Comparison of ENCODE assay signal across 8 cellular contexts in genomic region chr14:60248697-60249314, GRCh38. TPM values are rescaled to one million over a fixed set of nuclear protein-coding genes. Genes with fewer than 3 reads are reported as not detected.
DNase-seq lines count a peak whose midpoint lies in the region; ATAC-seq and TF ChIP-seq lines count a peak whose summit lies in the region.

TSS of gene PPM1A (plus strand) at chr14:60249221. CDS start at chr14:60282704, 33,483 bp downstream.

- peak; percentile 89 for TF ChIP-seq POLR2A in breast epithelium (IDR thresholded peaks at IDR 0.05)

- H3K36me3 ChIP-seq in WERI-Rb-1: peaks cover 10% of the 10 kb centered on the region
- no peaks in the 10 kb centered on the region for H3K36me3 ChIP-seq in breast epithelium
- no peaks in the 10 kb centered on the region for H3K36me3 ChIP-seq in iPS-20b (ENCODE audit: insufficient read depth, low read depth, low read length)

- in situ Hi-C loops in ACHN (cut with HindIII; ENCODE audit: low pct_ligation_motif_present, low pct_unique_long_range_greater_than_20kb, low sequenced_read_pairs): no loop called here

- TF ChIP-seq CTCF in WERI-Rb-1 (IDR thresholded peaks at IDR 0.05; ENCODE audit: low read depth, low read length) (no peak), breast epithelium (IDR thresholded peaks at IDR 0.05) (peak in 1 of 3 donors; percentile 6)

- H3K9me3 ChIP-seq in WERI-Rb-1 (ENCODE audit: severe bottlenecking) (no peaks in the 10 kb centered on the region), breast epithelium (no peaks in the 10 kb centered on the region), iPS-20b (ENCODE audit: insufficient read depth, low read depth, low read length) (no peaks in the 10 kb centered on the region)

- H3K4me3 ChIP-seq in WERI-Rb-1 (ENCODE audit: low read depth, low read length) (peak within 1 kb of the TSS; percentile 91), breast epithelium (peak within 1 kb of the TSS; percentile 89 to 94 (median 89)), iPS-20b (ENCODE audit: low read length) (peak within 1 kb of the TSS; percentile 89), skin epidermis (peak within 1 kb of the TSS; percentile 61 to 96 (median 91))

- peak within 1 kb of the TSS; percentile 94 for H3K9ac ChIP-seq in iPS-20b (ENCODE audit: low read depth, low read length)

- H3K27ac ChIP-seq in WERI-Rb-1: peak within 1 kb of the TSS; percentile 99
- peak within 1 kb of the TSS; percentile 100 for H3K27ac ChIP-seq in breast epithelium
- H3K27ac ChIP-seq in iPS-20b (ENCODE audit: low read length): peak within 1 kb of the TSS; percentile 95
- peak within 1 kb of the TSS; percentile 94 to 100 (median 99) for H3K27ac ChIP-seq in skin epidermis

- DNase-seq in ACHN (peak; percentile 92), NCI-H2227 (lab: John Stamatoyannopoulos, UW; ENCODE audit: unreplicated experiment) (peak; percentile 95), WERI-Rb-1 (peak; percentile 95), breast epithelium (ENCODE audit: low spot score in 2 of 2) (peak; percentile 94 to 96)

- no peaks in the 10 kb centered on the region for H3K4me1 ChIP-seq in breast epithelium
- peaks cover 35% of the 10 kb centered on the region for H3K4me1 ChIP-seq in iPS-20b (ENCODE audit: insufficient read depth, low read length)

- H3K27me3 ChIP-seq in WERI-Rb-1 (ENCODE audit: insufficient read depth, low read depth, severe bottlenecking) (no peaks in the 10 kb centered on the region), breast epithelium (no peaks in the 10 kb centered on the region), iPS-20b (ENCODE audit: insufficient read depth, low read length) (no peaks in the 10 kb centered on the region)

- intact Hi-C loops in breast epithelium (cut with DNase I; ENCODE audit: low total_unique reads): no loop called here

- ATAC-seq in GM18873 (IDR thresholded peaks at IDR 0.05; ENCODE audit: low FRiP score, unreplicated experiment): peak; percentile 74
- peak; percentile 72 for ATAC-seq in HG03135 (IDR thresholded peaks at IDR 0.05; ENCODE audit: unreplicated experiment)

RNA-seq across cellular contexts. Expression of gene PPM1A, which starts in this region (rescaled TPM):
- total RNA-seq in breast epithelium: 10 to 100 TPM; 39.3 to 53.8 (median 49.9) TPM

Comparison
In these comparisons a context has a peak if more than half of its experiments do, and no peak if none do; other contexts are left out.
1. Peak in every context shown above with its lines: DNase-seq, ATAC-seq, H3K4me3 ChIP-seq and H3K27ac ChIP-seq.